ENCODE assay signal across 35 cellular contexts in the genomic region with DNA sequence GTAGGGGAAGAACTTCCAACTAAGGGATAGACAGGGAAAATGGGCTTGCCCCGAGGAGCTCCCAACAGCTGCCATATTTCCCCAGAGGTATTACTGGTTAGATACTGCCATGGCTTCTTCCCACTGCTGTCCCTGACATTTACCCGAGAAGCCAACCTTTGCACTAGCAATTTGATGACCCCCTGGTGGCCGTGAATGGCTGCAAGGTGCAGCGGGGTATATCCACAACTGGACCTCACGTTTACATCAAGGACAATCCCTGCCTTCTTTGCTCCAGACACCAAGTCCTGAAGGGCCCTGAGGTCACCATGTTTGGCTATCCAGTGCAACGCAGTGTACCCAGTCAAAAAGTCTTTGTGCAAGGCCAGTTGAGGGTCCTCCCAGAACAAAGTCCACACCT. TPM values are rescaled to one million over a fixed set of nuclear protein-coding genes. Genes with fewer than 3 reads are reported as not detected.
DNase-seq lines count a peak whose midpoint lies in the region; ATAC-seq and TF ChIP-seq lines count a peak whose summit lies in the region.
"Had no signal": no experiment of that assay in that cellular context is flagged by ENCODE, and none has a peak within 500 bp of the region (broad histone marks: within the 10 kb centered on the region; RNA-seq: fewer than 3 reads in every experiment).

No MANE protein-coding gene starts in this region.

- H3K4me3 Mint-ChIP-seq in progenitor cell of endocrine pancreas (ENCODE audit: low read depth) (no peak overlapping the region), MCF 10A (ENCODE audit: unreplicated experiment) (no peak overlapping the region)
- no peak overlapping the region for H3K4me3 Mint-ChIP-seq in stimulated activated naive B cell treated with anti-CD40 and anti-IgM and Interleukin-4, amounts not matched to agents 10 μg/mL and 1 μg/mL and 100 μg/mL, for 72 hours
- H3K4me3 Mint-ChIP-seq: activated naive CD8-positive, alpha-beta T cell had no signal

- H3K9me3 ChIP-seq in PC-3 (ENCODE audit: low read length) = no peaks in the 10 kb centered on the region
- no peaks in the 10 kb centered on the region for H3K9me3 ChIP-seq in hepatocyte (ENCODE audit: low read depth)
- no peaks in the 10 kb centered on the region for H3K9me3 ChIP-seq in SJCRH30 (replicated peaks)
- H3K9me3 ChIP-seq: colonic mucosa, mucosa of descending colon, right lobe of liver, stomach, vagina had no signal

- peaks cover 29% of the 10 kb centered on the region for H3K27me3 Mint-ChIP-seq in progenitor cell of endocrine pancreas
- H3K27me3 Mint-ChIP-seq in stimulated activated naive B cell treated with anti-CD40 and anti-IgM and Interleukin-4, amounts not matched to agents 10 μg/mL and 1 μg/mL and 100 μg/mL, for 72 hours = peaks cover 40 to 44% of the 10 kb centered on the region in 2 donors
- peaks cover 12% of the 10 kb centered on the region for H3K27me3 Mint-ChIP-seq in MCF 10A (ENCODE audit: insufficient read depth, unreplicated experiment)

- H3K36me3 ChIP-seq in PC-3 (ENCODE audit: low read depth, low read length) (no peaks in the 10 kb centered on the region), hepatocyte (replicated peaks; ENCODE audit: insufficient read depth, low read depth) (no peaks in the 10 kb centered on the region), SJCRH30 (no peaks in the 10 kb centered on the region)
- H3K36me3 ChIP-seq: cardiac muscle cell, colonic mucosa, right lobe of liver, stomach, vagina had no signal

- H3K4me1 Mint-ChIP-seq in progenitor cell of endocrine pancreas (ENCODE audit: low read depth) (peaks cover 19% of the 10 kb centered on the region), MCF 10A (ENCODE audit: insufficient read depth, unreplicated experiment) (peaks cover 19% of the 10 kb centered on the region)
- no peaks in the 10 kb centered on the region for H3K4me1 Mint-ChIP-seq in stimulated activated naive B cell treated with anti-CD40 and anti-IgM and Interleukin-4, amounts not matched to agents 10 μg/mL and 1 μg/mL and 100 μg/mL, for 72 hours

- POLR2A ChIA-PET in PC-3 (lab: Charles Lee; ENCODE audit: unreplicated experiment) (no interaction called here), MCF 10A (lab: Yijun Ruan, JAX) (no interaction called here)

- H3K4me1 ChIP-seq in PC-3 (ENCODE audit: insufficient read depth, low read length) (peaks cover 28% of the 10 kb centered on the region), hepatocyte (ENCODE audit: insufficient read depth) (peaks cover 6% of the 10 kb centered on the region), SJCRH30 (no peaks in the 10 kb centered on the region)
- H3K4me1 ChIP-seq: BLaER1, colonic mucosa had no signal

- H3K9me3 Mint-ChIP-seq in progenitor cell of endocrine pancreas (ENCODE audit: low read depth) (no peaks in the 10 kb centered on the region), MCF 10A (ENCODE audit: unreplicated experiment) (no peaks in the 10 kb centered on the region)
- no peaks in the 10 kb centered on the region for H3K9me3 Mint-ChIP-seq in stimulated activated naive B cell treated with anti-CD40 and anti-IgM and Interleukin-4, amounts not matched to agents 10 μg/mL and 1 μg/mL and 100 μg/mL, for 72 hours
- H3K9me3 Mint-ChIP-seq: nephron had no signal

- H3K4me3 ChIP-seq in PC-3 (ENCODE audit: low read length) (no peak overlapping the region), hepatocyte (no peak overlapping the region), SJCRH30 (no peak overlapping the region)
- H3K4me3 ChIP-seq: BLaER1, cardiac muscle cell, mucosa of descending colon, vagina had no signal

- ATAC-seq in PC-3 = no peak
- ATAC-seq in stimulated activated naive B cell treated with anti-CD40 and anti-IgM and Interleukin-4, amounts not matched to agents 10 μg/mL and 1 μg/mL and 100 μg/mL, for 72 hours (replicated peaks) = no peak
- ATAC-seq: left cardiac atrium, mucosa of descending colon, right lobe of liver had no signal

- H3K79me2 ChIP-seq in PC-3 (ENCODE audit: low read length) = no peaks in the 10 kb centered on the region
- peaks cover 36% of the 10 kb centered on the region for H3K79me2 ChIP-seq in hepatocyte

- no peaks in the 10 kb centered on the region for H3K9me2 ChIP-seq in PC-3 (replicated peaks; ENCODE audit: low read length)
- H3K9me2 ChIP-seq in hepatocyte (replicated peaks; ENCODE audit: insufficient read depth) = no peaks in the 10 kb centered on the region

- no peak for DNase-seq in PC-3
- DNase-seq in hepatocyte (ENCODE audit: low spot score) = no peak
- no peak for DNase-seq in progenitor cell of endocrine pancreas (ENCODE audit: low spot score, unreplicated experiment)
- no peak for DNase-seq in stimulated activated naive B cell treated with anti-CD40 and anti-IgM and Interleukin-4, amounts not matched to agents 10 μg/mL and 1 μg/mL and 100 μg/mL, for 72 hours
- no peak for DNase-seq in MCF 10A (ENCODE audit: unreplicated experiment)
- no peak for DNase-seq in SJCRH30
- DNase-seq: activated CD4-positive, alpha-beta T cell treated with anti-CD3 and anti-CD28 coated beads for 48 hours; activated T-cell treated with anti-CD3 and anti-CD28 coated beads for 4 hours; colonic mucosa; COR-L47; DMS79; effector CD4-positive, alpha-beta T cell; H7; hypothalamus; Kasumi-1; left cardiac atrium; mucosa of descending colon; NCI-H1436 treated with DMSO at 0.1 percent for 48 hours; NCI-H2107; NCI-H345; NCI-H748 treated with DMSO at 0.1 percent for 48 hours; SIG-M5; stimulated activated CD8-positive, alpha-beta memory T cell treated with anti-CD3 and anti-CD28 coated beads, Interleukin-4, amount 100 ng/mL, for 48 hours; stomach; T1000 had no signal

- BruUV-seq in PC-3 (replicated peaks; lab: Mats Ljungman, UMichigan) (TSS peak; percentile 28), MCF 10A (replicated peaks; lab: Mats Ljungman, UMichigan) (no TSS peak)

- H3K27me3 ChIP-seq in PC-3 (ENCODE audit: low read length) (no peaks in the 10 kb centered on the region), hepatocyte (peaks cover 19% of the 10 kb centered on the region), SJCRH30 (no peaks in the 10 kb centered on the region; the same call in 1 of the 2 replicates)
- H3K27me3 ChIP-seq: right lobe of liver had no signal

- H3K36me3 Mint-ChIP-seq in progenitor cell of endocrine pancreas (ENCODE audit: insufficient read depth) = no peaks in the 10 kb centered on the region
- H3K36me3 Mint-ChIP-seq in stimulated activated naive B cell treated with anti-CD40 and anti-IgM and Interleukin-4, amounts not matched to agents 10 μg/mL and 1 μg/mL and 100 μg/mL, for 72 hours = no peaks in the 10 kb centered on the region
- no peaks in the 10 kb centered on the region for H3K36me3 Mint-ChIP-seq in MCF 10A (ENCODE audit: insufficient read depth, unreplicated experiment)
- H3K36me3 Mint-ChIP-seq: activated naive CD8-positive, alpha-beta T cell had no signal

- H3K27ac Mint-ChIP-seq in progenitor cell of endocrine pancreas (no peak overlapping the region), MCF 10A (ENCODE audit: low read depth, unreplicated experiment) (no peak overlapping the region)
- no peak overlapping the region for H3K27ac Mint-ChIP-seq in stimulated activated naive B cell treated with anti-CD40 and anti-IgM and Interleukin-4, amounts not matched to agents 10 μg/mL and 1 μg/mL and 100 μg/mL, for 72 hours
- H3K27ac Mint-ChIP-seq: activated naive CD8-positive, alpha-beta T cell had no signal

- H3K9ac ChIP-seq in PC-3 (ENCODE audit: low read length) = no peak overlapping the region
- H3K9ac ChIP-seq: BLaER1 had no signal

- no peak overlapping the region for H2AFZ ChIP-seq in PC-3 (ENCODE audit: low read length)
- H2AFZ ChIP-seq in hepatocyte = no peak overlapping the region

- H3F3A ChIP-seq in PC-3 (ENCODE audit: low read length, unreplicated experiment) = no peaks in the 10 kb centered on the region

- H3K4me2 ChIP-seq in PC-3 (ENCODE audit: low read length) (no peak overlapping the region), hepatocyte (peak overlapping the region; percentile 97)
- H3K4me2 ChIP-seq: BLaER1 had no signal

- 86% methylated on average over 6 of the region's 6 CpGs for WGBS in hepatocyte (ENCODE audit: low lambda C conversion rate, missing lambda C conversion rate)

- H3K27ac ChIP-seq in PC-3 (ENCODE audit: low read length) (no peak overlapping the region), hepatocyte (no peak overlapping the region), SJCRH30 (no peak overlapping the region)
- H3K27ac ChIP-seq: BLaER1, cardiac muscle cell, colonic mucosa, right lobe of liver, stomach, vagina, VCaP had no signal

- H4K20me1 ChIP-seq in PC-3 (ENCODE audit: low read length) (no peaks in the 10 kb centered on the region), hepatocyte (ENCODE audit: insufficient read depth, poor library complexity, severe bottlenecking) (no peaks in the 10 kb centered on the region)
- H4K20me1 ChIP-seq: BLaER1 had no signal

- CTCF ChIA-PET in PC-3 (lab: Charles Lee) (no interaction called here), MCF 10A (lab: Yijun Ruan, JAX) (interaction anchor here (0.6 kb wide), 1 partner anchor 46 kb away, joined by 3 read pairs; no protein-coding TSS in a partner anchor)

- intact Hi-C loops in PC-3 (cut with micrococcal nuclease) (no loop called here), MCF 10A (cut with micrococcal nuclease) (no loop called here)

- TF ChIP-seq CTCF in GM12873 (IDR thresholded peaks at IDR 0.05; ENCODE audit: insufficient read depth, low read depth, low read length, missing control alignments) (peak; percentile 23), PC-3 (conservative IDR thresholded peaks at IDR 0.05; ENCODE audit: low read depth, low read length) (no peak), hepatocyte (IDR thresholded peaks at IDR 0.05; ENCODE audit: poor library complexity) (no peak), progenitor cell of endocrine pancreas (IDR thresholded peaks at IDR 0.05; ENCODE audit: unreplicated experiment) (peak; percentile 24), MCF 10A (IDR thresholded peaks at IDR 0.05; ENCODE audit: unreplicated experiment) (no peak)

RNA-seq across cellular contexts. Expression of gene SOWAHB, which starts 2.3 kb away (rescaled TPM):
- total RNA-seq in PC-3 (2014; rRNA removed) (4.8 and 6.3 TPM in 2 replicates), hepatocyte (16.2 and 18.9 TPM in 2 replicates), progenitor cell of endocrine pancreas (4.3 and 4.9 TPM in 2 replicates), MCF 10A (2022) (0.12 and 0.58 TPM in 2 replicates)
- 5.7 and 8.7 TPM in 2 replicates for polyA plus RNA-seq in hepatocyte
- total RNA-seq in SJCRH30 (2014; rRNA removed; shearing (Covaris generic)) = not detected in 2 replicates
- total RNA-seq: left cardiac atrium, lung microvascular endothelial cell had no signal
- polyA plus RNA-seq: AG04450 had no signal

RNA-seq across cellular contexts. Expression of gene SEPTIN11, which starts 53.9 kb away (rescaled TPM):
- total RNA-seq in PC-3 (2014; rRNA removed) = 39.0 and 46.0 TPM in 2 replicates
- 140 and 146 TPM in 2 replicates for total RNA-seq in hepatocyte
- polyA plus RNA-seq in hepatocyte = 68.3 and 74.7 TPM in 2 replicates
- total RNA-seq in progenitor cell of endocrine pancreas = 80.4 and 84.1 TPM in 2 replicates
- 57.1 and 82.7 TPM in 2 replicates for total RNA-seq in MCF 10A (2022)
- total RNA-seq in SJCRH30 (2014; rRNA removed; shearing (Covaris generic)) = 281 and 294 TPM in 2 replicates

Comparison
In these comparisons a context has a peak if more than half of its experiments do, and no peak if none do; other contexts are left out.
1. CTCF ChIP-seq: peak in GM12873 (single experiment) and progenitor cell of endocrine pancreas (single experiment); none in PC-3 (single experiment), hepatocyte (single experiment) and MCF 10A (single experiment).